Comparison of ENCODE assay signal across 21 cellular contexts in genomic region chr19:18197306-18197705, GRCh38. TPM values are rescaled to one million over a fixed set of nuclear protein-coding genes. Genes with fewer than 3 reads are reported as not detected.
DNase-seq lines count a peak whose midpoint lies in the region; ATAC-seq, FAIRE-seq and TF ChIP-seq lines count a peak whose summit lies in the region.
"Had no signal": no experiment of that assay in that cellular context is flagged by ENCODE, and none has a peak within 500 bp of the region (broad histone marks: within the 10 kb centered on the region; RNA-seq: fewer than 3 reads in every experiment).

No MANE protein-coding gene starts in this region.

- H4K91ac ChIP-seq in IMR-90 (ENCODE audit: insufficient read depth, low read depth, low read length) = no peak overlapping the region

- in situ Hi-C loops in IMR-90 (cut with MboI; ENCODE audit: low sequenced_read_pairs) = loop anchor here (5.0 to 10.0 kb wide), 3 partner anchors 45 to 217 kb away; partner anchors contain the start of genes LSM4 and SSBP4
- in situ Hi-C loops in K562 (cut with MboI) = no loop called here

- peaks cover 7 to 28% of the 10 kb centered on the region in 2 experiments for H3K79me1 ChIP-seq in IMR-90 (ENCODE audit: low read depth in 1 of 2, low read length in 2 of 2)

- no peak overlapping the region for H3K23ac ChIP-seq in IMR-90 (ENCODE audit: low read depth, low read length)

- TF ChIP-seq RAD21 in IMR-90 (IDR thresholded peaks at IDR 0.05; ENCODE audit: low read length) (no peak), K562 (CRISPR knock-in tag; conservative IDR thresholded peaks at IDR 0.05 in 1 of 2, IDR thresholded peaks at IDR 0.05 in 1 of 2) (no peak)

- CTCF ChIA-PET in IMR-90 (lab: Yijun Ruan, JAX) = no interaction called here
- CTCF ChIA-PET in K562 (lab: Yijun Ruan, JAX; ENCODE audit: low intra/inter-chr PET ratio) = no interaction called here

- H3K27ac ChIP-seq in IMR-90 (ENCODE audit: insufficient read depth, low read length) (no peak overlapping the region), K562 (ENCODE audit: extremely low read depth, low read depth, low read length) (no peak overlapping the region), osteoblast (ENCODE audit: low read depth, low read length) (no peak overlapping the region), aorta (ENCODE audit: low read depth in 1 of 2, low read length in 2 of 2) (no peak overlapping the region)
- H3K27ac ChIP-seq: BLaER1 treated with 17β-estradiol and CSF1 and Interleukin-3, amounts not matched to agents 10 nM and 100 nM; C4-2B had no signal

- H3K4ac ChIP-seq in IMR-90 (ENCODE audit: low read depth, low read length) = no peak overlapping the region

- H4K5ac ChIP-seq in IMR-90 (ENCODE audit: low read depth, low read length) = no peak overlapping the region

- H3K9me1 ChIP-seq in IMR-90 (ENCODE audit: insufficient read depth, low read length) = peaks cover 8% of the 10 kb centered on the region; the same call in 1 of the 2 replicates
- H3K9me1 ChIP-seq in K562 (ENCODE audit: control insufficient read depth, insufficient read depth, low read length) = no peaks in the 10 kb centered on the region

- H2AK5ac ChIP-seq in IMR-90 (ENCODE audit: low read depth, low read length) = no peak overlapping the region

- H2BK5ac ChIP-seq in IMR-90 (ENCODE audit: low read depth, low read length, poor library complexity, severe bottlenecking) = no peak overlapping the region

- H2BK20ac ChIP-seq in IMR-90 (ENCODE audit: low read depth, low read length) = no peak overlapping the region

- H3K14ac ChIP-seq in IMR-90 (replicated peaks; ENCODE audit: low read depth, low read length) = no peak overlapping the region

- dilution Hi-C loops in IMR-90 (cut with HindIII; ENCODE audit: low sequenced_read_pairs, unreplicated experiment) = no loop called here

- DNase-seq in IMR-90 = no peak
- DNase-seq in K562 (ENCODE audit: extremely low read depth in 1 of 4, low spot score in 3 of 4) = no peak
- DNase-seq in osteoblast (ENCODE audit: insufficient read length, low spot score, missing footprints) = peak; percentile 18
- no peak for DNase-seq in left lobe of liver (ENCODE audit: low spot score)
- no peak for DNase-seq in aorta
- DNase-seq: 8988T; ACHN; Caco-2; Calu3; CD4-positive, alpha-beta T cell; CD8-positive, alpha-beta T cell; DMS79 treated with DMSO at 0.1 percent for 48 hours; GF-D8 had no signal

- H3K9ac ChIP-seq in IMR-90 (ENCODE audit: low read depth, low read length) (no peak overlapping the region), K562 (ENCODE audit: insufficient read depth in 1 of 2, low read depth in 2 of 2, low read length in 2 of 2) (0 out of 4 replicates have a peak overlapping the region, but pooled peaks of 1 of the 2 experiments have one; percentile 4)

- H3K4me3 ChIP-seq in IMR-90 (ENCODE audit: insufficient read depth, low read depth, low read length) = no peak overlapping the region
- H3K4me3 ChIP-seq in K562 = no peak overlapping the region
- H3K4me3 ChIP-seq in osteoblast (ENCODE audit: insufficient read depth, low read length) = no peak overlapping the region
- no peak overlapping the region for H3K4me3 ChIP-seq in aorta (ENCODE audit: low read length in 2 of 2)
- H3K4me3 ChIP-seq: BLaER1 treated with 17β-estradiol and CSF1 and Interleukin-3, amounts not matched to agents 10 nM and 100 nM had no signal

- no peak for TF ChIP-seq POLR2A in IMR-90 (IDR thresholded peaks at IDR 0.05; ENCODE audit: low read depth, low read length)
- TF ChIP-seq POLR2A in K562 (conservative IDR thresholded peaks at IDR 0.05) = no peak

- H3K4me2 ChIP-seq in IMR-90 (ENCODE audit: low read depth, low read length) (no peak overlapping the region), K562 (ENCODE audit: insufficient read depth, low read length) (no peak overlapping the region), osteoblast (ENCODE audit: insufficient read depth, low read length) (no peak overlapping the region)
- H3K4me2 ChIP-seq: BLaER1 treated with 17β-estradiol and CSF1 and Interleukin-3, amounts not matched to agents 10 nM and 100 nM had no signal

- POLR2A ChIA-PET in IMR-90 (lab: Charles Lee; ENCODE audit: unreplicated experiment) (interaction anchor here (0.7 kb wide), 1 partner anchor 11 kb away, joined by 4 read pairs; no protein-coding TSS in a partner anchor), K562 (lab: Yijun Ruan, JAX) (interaction anchor here (0.6 kb wide), 1 partner anchor 37 kb away, joined by 3 read pairs; no protein-coding TSS in a partner anchor)

- H4K8ac ChIP-seq in IMR-90 (ENCODE audit: low read depth in 2 of 2, low read length in 2 of 2) = no peak overlapping the region

- peaks cover 8% of the 10 kb centered on the region for H3K4me1 ChIP-seq in IMR-90 (ENCODE audit: control insufficient read depth, insufficient read depth, low read length)
- H3K4me1 ChIP-seq in K562 (replicated peaks in 1 of 2; ENCODE audit: control insufficient read depth in 2 of 2, insufficient read depth in 2 of 2, low read length in 2 of 2) = peaks cover 14 to 42% of the 10 kb centered on the region in 2 experiments; a peak in 4 of 5 replicates
- H3K4me1 ChIP-seq in osteoblast (ENCODE audit: insufficient read depth, low read length) = peaks cover 15% of the 10 kb centered on the region
- no peaks in the 10 kb centered on the region for H3K4me1 ChIP-seq in aorta (ENCODE audit: control insufficient read depth in 1 of 2, insufficient read depth in 2 of 2, low read length in 2 of 2)

- no peak overlapping the region for H3K18ac ChIP-seq in IMR-90 (ENCODE audit: low read depth, low read length)

- no peak for ATAC-seq in IMR-90 (ENCODE audit: low read depth)
- no peak for ATAC-seq in K562
- no peak for ATAC-seq in GM18909 (IDR thresholded peaks at IDR 0.05; ENCODE audit: poor library complexity, unreplicated experiment)
- no peak for ATAC-seq in left lobe of liver
- ATAC-seq in aorta (ENCODE audit: low FRiP score) = no peak
- ATAC-seq: CD8-positive, alpha-beta T cell had no signal

- TF ChIP-seq CTCF in IMR-90 (conservative IDR thresholded peaks at IDR 0.05; ENCODE audit: low read depth, low read length) (no peak), K562 (IDR thresholded peaks at IDR 0.05 in 2 of 3, conservative IDR thresholded peaks at IDR 0.05 in 1 of 3; ENCODE audit: insufficient read depth in 2 of 3, low read depth in 1 of 3, low read length in 3 of 3) (no peak), osteoblast (IDR thresholded peaks at IDR 0.05; ENCODE audit: extremely low read depth, low read depth, low read length) (no peak)

- H3K79me2 ChIP-seq in K562 (ENCODE audit: control insufficient read depth, insufficient read depth, low read length) (peaks cover 22% of the 10 kb centered on the region), osteoblast (ENCODE audit: insufficient read depth, low read length) (peaks cover 6% of the 10 kb centered on the region)

- no peak overlapping the region for H2BK15ac ChIP-seq in IMR-90 (ENCODE audit: low read depth, low read length)

- FAIRE-seq in K562 (lab: Jason Lieb, UNC) = no peak
- FAIRE-seq: A204.1, D721Med, G401.6, GM12891 had no signal

- BruUV-seq in IMR-90 (replicated peaks; lab: Mats Ljungman, UMichigan) (no TSS peak), K562 (replicated peaks; lab: Mats Ljungman, UMichigan) (no TSS peak)

- no peaks in the 10 kb centered on the region for H3K9me3 ChIP-seq in IMR-90 (ENCODE audit: control insufficient read depth, insufficient read depth, low read length)
- H3K9me3 ChIP-seq in K562 (replicated peaks; ENCODE audit: control insufficient read depth, insufficient read depth, low read depth, low read length) = no peaks in the 10 kb centered on the region
- no peaks in the 10 kb centered on the region for H3K9me3 ChIP-seq in osteoblast (ENCODE audit: low read depth, low read length)
- H3K9me3 ChIP-seq in aorta (ENCODE audit: control insufficient read depth, low read length) = no peaks in the 10 kb centered on the region
- H3K9me3 ChIP-seq: BLaER1 treated with 17β-estradiol and CSF1 and Interleukin-3, amounts not matched to agents 10 nM and 100 nM; Caco-2 had no signal

- no peaks in the 10 kb centered on the region for H3K27me3 ChIP-seq in IMR-90 (ENCODE audit: control insufficient read depth, insufficient read depth, low read length)
- H3K27me3 ChIP-seq in K562 (ENCODE audit: control insufficient read depth in 2 of 2, insufficient read depth in 2 of 2, low read length in 2 of 2) = no peaks in the 10 kb centered on the region
- no peaks in the 10 kb centered on the region for H3K27me3 ChIP-seq in osteoblast (ENCODE audit: insufficient read depth, low read length)
- H3K27me3 ChIP-seq in aorta (ENCODE audit: control insufficient read depth in 1 of 2, insufficient read depth in 2 of 2, low read length in 1 of 2) = no peaks in the 10 kb centered on the region
- H3K27me3 ChIP-seq: BLaER1 treated with 17β-estradiol and CSF1 and Interleukin-3, amounts not matched to agents 10 nM and 100 nM had no signal

- H2BK120ac ChIP-seq in IMR-90 (ENCODE audit: low read depth, low read length) = no peak overlapping the region

- no peak overlapping the region for H3K56ac ChIP-seq in IMR-90 (ENCODE audit: extremely low read depth, insufficient read depth, low read length)

- peak overlapping the region; percentile 70 for H2AK9ac ChIP-seq in IMR-90 (replicated peaks; ENCODE audit: low read depth, low read length, poor library complexity)

- no peak for TF ChIP-seq EP300 in K562 (IDR thresholded peaks at IDR 0.05; ENCODE audit: low read length)

- WGBS in IMR-90 (ENCODE audit: extremely low coverage in 2 of 2, insufficient read length in 1 of 2), 2 experiments = 93% methylated on average over 14 of the region's 18 CpGs; no CpG with 5 or more reads in 1 of the 2 experiments
- WGBS in K562 (ENCODE audit: insufficient coverage, low coverage, missing lambda C conversion rate) = 91% methylated on average over 15 of the region's 18 CpGs
- WGBS in aorta, 2 donors = 89% methylated on average over 18 of the region's 18 CpGs

- peaks cover 31% of the 10 kb centered on the region for H3K36me3 ChIP-seq in IMR-90 (ENCODE audit: control insufficient read depth, insufficient read depth, low read length)
- H3K36me3 ChIP-seq in K562 (ENCODE audit: control insufficient read depth, insufficient read depth, low read length) = peaks cover 61% of the 10 kb centered on the region; the same call in 2 of the 3 replicates
- peaks cover 18% of the 10 kb centered on the region for H3K36me3 ChIP-seq in osteoblast (ENCODE audit: insufficient read depth, low read length)
- no peaks in the 10 kb centered on the region for H3K36me3 ChIP-seq in aorta (ENCODE audit: control insufficient read depth in 1 of 2, insufficient read depth in 2 of 2, low read length in 1 of 2)

- peaks cover 9% of the 10 kb centered on the region for H4K20me1 ChIP-seq in IMR-90 (ENCODE audit: insufficient read depth, low read length)
- peaks cover 6% of the 10 kb centered on the region; the same call in 1 of the 2 replicates for H4K20me1 ChIP-seq in K562 (replicated peaks; ENCODE audit: control insufficient read depth, insufficient read depth, low read length)
- peaks cover 2% of the 10 kb centered on the region for H4K20me1 ChIP-seq in osteoblast (ENCODE audit: insufficient read depth, low read length)

- intact Hi-C loops in IMR-90 (cut with micrococcal nuclease) (no loop called here), K562 (cut with micrococcal nuclease) (no loop called here), aorta (cut with DNase I) (no loop called here)

- H2AFZ ChIP-seq in IMR-90 (replicated peaks; ENCODE audit: low read length, poor library complexity) (no peak overlapping the region), K562 (ENCODE audit: low read depth, low read length) (no peak overlapping the region), osteoblast (ENCODE audit: low read length) (no peak overlapping the region)

RNA-seq across cellular contexts. Expression of gene MPV17L2, which starts 4.3 kb away (rescaled TPM):
- total RNA-seq in IMR-90 (2012; rRNA removed) (7.2 TPM in 2 replicates), K562 (2014; rRNA removed) (37.8 and 54.6 TPM in 2 replicates), K562 (2014; rRNA removed; fragmentation: Illumina TruSeq; extraction: Trizol) (11.7 and 21.1 TPM in 2 replicates), K562 (2015; rRNA removed; fragmentation: Illumina TruSeq; extraction: Trizol) (27.8 and 28.5 TPM in 2 replicates), K562 (2021) (31.7 and 33.8 TPM in 2 replicates), osteoblast (8.3 and 9.4 TPM in 2 replicates), left lobe of liver (8.6 TPM), aorta (1 to 10 TPM; 5.7 to 6.2 TPM)
- polyA plus RNA-seq in IMR-90 (2012; rRNA removed) (19.5 and 22.5 TPM in 2 replicates), K562 (2011; rRNA removed) (28.4 and 49.3 TPM in 2 replicates), K562 (2014; fragmentation: Illumina TruSeq; extraction: Trizol) (60.2 and 60.9 TPM in 2 replicates), K562 (2014; fragmentation: Nextera tagmentation; extraction: Ambion mirVana) (10 to 100 TPM; 10.6 to 11.0 TPM), K562 (2014; rRNA removed) (60.0 and 67.1 TPM in 2 replicates), aorta (10 to 100 TPM in 1 of 2 donors, 1 to 10 TPM in 1; 6.1 to 12.2 TPM)
- 17.4 and 27.3 TPM in 2 replicates for polyA plus RNA-seq in IMR-90 (2012; cell fraction: cytosol; rRNA removed)
- 3.9 and 10.3 TPM in 2 replicates for polyA plus RNA-seq in IMR-90 (2012; cell fraction: nucleus; rRNA removed; ENCODE audit: low replicate concordance)
- total RNA-seq in K562 (2011; cell fraction: chromatin; rRNA removed; ENCODE audit: low replicate concordance) = 8.8 and 30.9 TPM in 2 replicates
- total RNA-seq in K562 (2011; cell fraction: nucleolus; rRNA removed) = 42.9 and 46.5 TPM in 2 replicates
- total RNA-seq in K562 (2011; cell fraction: nucleoplasm; rRNA removed) = 23.2 and 24.7 TPM in 2 replicates
- polyA plus RNA-seq in K562 (2011; cell fraction: cytosol; rRNA removed) = 61.2 and 112 TPM in 2 replicates
- 20.0 and 27.3 TPM in 2 replicates for polyA plus RNA-seq in K562 (2011; cell fraction: nucleus; rRNA removed)
- polyA plus RNA-seq in K562 (2012) = 30.6 and 34.2 TPM in 2 replicates
- polyA minus RNA-seq in K562 (2011; rRNA and poly(A)+ RNA removed) = 14.7 and 21.0 TPM in 2 replicates
- 13.2 and 21.0 TPM in 2 replicates for polyA minus RNA-seq in K562 (2011; cell fraction: cytosol; rRNA and poly(A)+ RNA removed)
- polyA minus RNA-seq in K562 (2011; cell fraction: nucleus; rRNA and poly(A)+ RNA removed) = 10.2 and 11.6 TPM in 2 replicates

RNA-seq across cellular contexts. Expression of gene RAB3A, which starts 6.5 kb away (rescaled TPM):
- total RNA-seq in IMR-90 (2012; rRNA removed) = 2.8 and 3.0 TPM in 2 replicates
- polyA plus RNA-seq in IMR-90 (2012; rRNA removed) = 13.4 and 13.6 TPM in 2 replicates
- 8.6 and 29.3 TPM in 2 replicates for polyA plus RNA-seq in IMR-90 (2012; cell fraction: cytosol; rRNA removed)
- 35.0 and 55.7 TPM in 2 replicates for polyA plus RNA-seq in IMR-90 (2012; cell fraction: nucleus; rRNA removed; ENCODE audit: low replicate concordance)
- total RNA-seq in K562 (2011; cell fraction: chromatin; rRNA removed; ENCODE audit: low replicate concordance) = 10.4 and 16.2 TPM in 2 replicates
- 8.7 and 9.3 TPM in 2 replicates for total RNA-seq in K562 (2011; cell fraction: nucleolus; rRNA removed)
- 7.6 and 8.3 TPM in 2 replicates for total RNA-seq in K562 (2011; cell fraction: nucleoplasm; rRNA removed)
- 0.86 and 2.5 TPM in 2 replicates for total RNA-seq in K562 (2014; rRNA removed)
- total RNA-seq in K562 (2014; rRNA removed; fragmentation: Illumina TruSeq; extraction: Trizol) = 0.26 and 0.69 TPM in 2 replicates
- total RNA-seq in K562 (2015; rRNA removed; fragmentation: Illumina TruSeq; extraction: Trizol) = 1.6 and 1.7 TPM in 2 replicates
- total RNA-seq in K562 (2021) = 3.7 and 5.1 TPM in 2 replicates
- polyA plus RNA-seq in K562 (2011; rRNA removed) = 0.84 and 2.9 TPM in 2 replicates
- 1.7 and 3.2 TPM in 2 replicates for polyA plus RNA-seq in K562 (2011; cell fraction: cytosol; rRNA removed)
- 4.7 and 6.5 TPM in 2 replicates for polyA plus RNA-seq in K562 (2011; cell fraction: nucleus; rRNA removed)
- polyA plus RNA-seq in K562 (2012) = 1.5 and 2.0 TPM in 2 replicates
- polyA plus RNA-seq in K562 (2014; fragmentation: Illumina TruSeq; extraction: Trizol) = 1.9 and 2.8 TPM in 2 replicates
- polyA plus RNA-seq in K562 (2014; fragmentation: Nextera tagmentation; extraction: Ambion mirVana) = under 1 TPM in 1 of 2 experiments, not detected in 1; 0.17 TPM
- 0.94 and 1.00 TPM in 2 replicates for polyA plus RNA-seq in K562 (2014; rRNA removed)
- 6.4 and 9.5 TPM in 2 replicates for polyA minus RNA-seq in K562 (2011; rRNA and poly(A)+ RNA removed)
- 5.4 and 7.2 TPM in 2 replicates for polyA minus RNA-seq in K562 (2011; cell fraction: cytosol; rRNA and poly(A)+ RNA removed)
- polyA minus RNA-seq in K562 (2011; cell fraction: nucleus; rRNA and poly(A)+ RNA removed) = 3.9 and 8.4 TPM in 2 replicates
- total RNA-seq in osteoblast = 0.72 and 1.8 TPM in 2 replicates
- total RNA-seq in left lobe of liver = 2.1 TPM
- total RNA-seq in aorta = 1 to 10 TPM; 3.4 to 3.8 TPM
- 1 to 10 TPM; 2.1 to 2.6 TPM for polyA plus RNA-seq in aorta

RNA-seq across cellular contexts. Expression of gene IFI30, which starts 23.7 kb away (rescaled TPM):
- 1.1 and 2.3 TPM in 2 replicates for total RNA-seq in IMR-90 (2012; rRNA removed)
- polyA plus RNA-seq in IMR-90 (2012; rRNA removed) = 2.3 and 4.0 TPM in 2 replicates
- 3.1 TPM in 1 of 2 replicates, not detected in the other for polyA plus RNA-seq in IMR-90 (2012; cell fraction: cytosol; rRNA removed)
- 1.6 and 2.1 TPM in 2 replicates for polyA plus RNA-seq in IMR-90 (2012; cell fraction: nucleus; rRNA removed; ENCODE audit: low replicate concordance)
- 38.5 and 88.6 TPM in 2 replicates for total RNA-seq in K562 (2011; cell fraction: chromatin; rRNA removed; ENCODE audit: low replicate concordance)
- total RNA-seq in K562 (2011; cell fraction: nucleolus; rRNA removed) = 187 and 195 TPM in 2 replicates
- 104 and 132 TPM in 2 replicates for total RNA-seq in K562 (2011; cell fraction: nucleoplasm; rRNA removed)
- 109 and 168 TPM in 2 replicates for total RNA-seq in K562 (2014; rRNA removed)
- total RNA-seq in K562 (2014; rRNA removed; fragmentation: Illumina TruSeq; extraction: Trizol) = 56.6 and 63.7 TPM in 2 replicates
- 74.3 and 78.9 TPM in 2 replicates for total RNA-seq in K562 (2015; rRNA removed; fragmentation: Illumina TruSeq; extraction: Trizol)
- 103 and 119 TPM in 2 replicates for total RNA-seq in K562 (2021)
- polyA plus RNA-seq in K562 (2011; rRNA removed) = 68.3 and 111 TPM in 2 replicates
- 119 and 287 TPM in 2 replicates for polyA plus RNA-seq in K562 (2011; cell fraction: cytosol; rRNA removed)
- polyA plus RNA-seq in K562 (2011; cell fraction: nucleus; rRNA removed) = 39.3 and 70.8 TPM in 2 replicates
- 58.1 and 113 TPM in 2 replicates for polyA plus RNA-seq in K562 (2012)
- polyA plus RNA-seq in K562 (2014; fragmentation: Illumina TruSeq; extraction: Trizol) = 108 and 148 TPM in 2 replicates
- 100 to 1,000 TPM; 343 to 430 TPM for polyA plus RNA-seq in K562 (2014; fragmentation: Nextera tagmentation; extraction: Ambion mirVana)
- 129 and 166 TPM in 2 replicates for polyA plus RNA-seq in K562 (2014; rRNA removed)
- 52.6 and 94.8 TPM in 2 replicates for polyA minus RNA-seq in K562 (2011; rRNA and poly(A)+ RNA removed)
- polyA minus RNA-seq in K562 (2011; cell fraction: cytosol; rRNA and poly(A)+ RNA removed) = 53.2 and 63.4 TPM in 2 replicates
- polyA minus RNA-seq in K562 (2011; cell fraction: nucleus; rRNA and poly(A)+ RNA removed) = 10.0 and 11.3 TPM in 2 replicates
- 110 and 126 TPM in 2 replicates for total RNA-seq in osteoblast
- 57.6 TPM for total RNA-seq in left lobe of liver
- total RNA-seq in aorta = 10 to 100 TPM; 85.2 to 92.7 TPM
- polyA plus RNA-seq in aorta = 100 to 1,000 TPM in 1 of 2 donors, 10 to 100 TPM in 1; 35.0 to 107 TPM
- total RNA-seq: A673 had no signal

RNA-seq across cellular contexts. Expression of gene PDE4C, which starts 28.9 kb away (rescaled TPM):
- total RNA-seq in IMR-90 (2012; rRNA removed) (0.18 TPM in 1 of 2 replicates, not detected in the other), K562 (2014; rRNA removed) (0.16 and 0.91 TPM in 2 replicates), K562 (2014; rRNA removed; fragmentation: Illumina TruSeq; extraction: Trizol) (0.11 and 0.29 TPM in 2 replicates), K562 (2015; rRNA removed; fragmentation: Illumina TruSeq; extraction: Trizol) (not detected in 2 replicates), K562 (2021) (0.29 and 0.45 TPM in 2 replicates), osteoblast (under 0.01 TPM in 1 of 2 replicates, not detected in the other), left lobe of liver (0.60 TPM), aorta (1 to 10 TPM; 1.7 to 2.3 TPM)
- polyA plus RNA-seq in IMR-90 (2012; rRNA removed) (0.22 and 0.24 TPM in 2 replicates), K562 (2011; rRNA removed) (0.60 and 0.81 TPM in 2 replicates), K562 (2014; fragmentation: Illumina TruSeq; extraction: Trizol) (0.06 and 0.24 TPM in 2 replicates), K562 (2014; fragmentation: Nextera tagmentation; extraction: Ambion mirVana) (under 1 TPM; 0.04 to 0.08 TPM), K562 (2014; rRNA removed) (0.81 and 0.89 TPM in 2 replicates), aorta (under 1 TPM; 0.03 to 0.25 TPM)
- polyA plus RNA-seq in IMR-90 (2012; cell fraction: cytosol; rRNA removed) = 0.30 and 0.40 TPM in 2 replicates
- 3.4 and 5.3 TPM in 2 replicates for polyA plus RNA-seq in IMR-90 (2012; cell fraction: nucleus; rRNA removed; ENCODE audit: low replicate concordance)
- total RNA-seq in K562 (2011; cell fraction: chromatin; rRNA removed; ENCODE audit: low replicate concordance) = 1.9 and 5.1 TPM in 2 replicates
- total RNA-seq in K562 (2011; cell fraction: nucleolus; rRNA removed) = 2.2 and 3.0 TPM in 2 replicates
- total RNA-seq in K562 (2011; cell fraction: nucleoplasm; rRNA removed) = 1.3 and 1.6 TPM in 2 replicates
- polyA plus RNA-seq in K562 (2011; cell fraction: cytosol; rRNA removed) = 0.83 and 0.88 TPM in 2 replicates
- polyA plus RNA-seq in K562 (2011; cell fraction: nucleus; rRNA removed) = 4.1 and 6.8 TPM in 2 replicates
- 0.17 and 0.22 TPM in 2 replicates for polyA plus RNA-seq in K562 (2012)
- polyA minus RNA-seq in K562 (2011; rRNA and poly(A)+ RNA removed) = 0.18 TPM in 1 of 2 replicates, not detected in the other
- 0.86 TPM in 1 of 2 replicates, not detected in the other for polyA minus RNA-seq in K562 (2011; cell fraction: cytosol; rRNA and poly(A)+ RNA removed)
- polyA minus RNA-seq in K562 (2011; cell fraction: nucleus; rRNA and poly(A)+ RNA removed) = 1.1 and 1.8 TPM in 2 replicates
- total RNA-seq: A673; CD4-positive, alpha-beta T cell had no signal

RNA-seq across cellular contexts. Expression of gene PIK3R2, which starts 44.3 kb away (rescaled TPM):
- total RNA-seq in IMR-90 (2012; rRNA removed) (8.9 and 12.2 TPM in 2 replicates), K562 (2014; rRNA removed) (10.8 and 15.3 TPM in 2 replicates), K562 (2014; rRNA removed; fragmentation: Illumina TruSeq; extraction: Trizol) (3.3 and 4.7 TPM in 2 replicates), K562 (2015; rRNA removed; fragmentation: Illumina TruSeq; extraction: Trizol) (6.6 and 6.8 TPM in 2 replicates), K562 (2021) (37.9 and 41.2 TPM in 2 replicates), osteoblast (25.7 and 28.0 TPM in 2 replicates), left lobe of liver (14.8 TPM), aorta (10 to 100 TPM; 14.1 to 21.8 TPM)
- polyA plus RNA-seq in IMR-90 (2012; rRNA removed) (25.1 and 27.7 TPM in 2 replicates), K562 (2011; rRNA removed) (5.3 and 7.8 TPM in 2 replicates), K562 (2014; fragmentation: Illumina TruSeq; extraction: Trizol) (1.5 and 1.6 TPM in 2 replicates), K562 (2014; fragmentation: Nextera tagmentation; extraction: Ambion mirVana) (under 1 TPM; 0.39 to 0.65 TPM), K562 (2014; rRNA removed) (6.1 and 14.0 TPM in 2 replicates), aorta (1 to 10 TPM; 1.8 to 5.1 TPM)
- polyA plus RNA-seq in IMR-90 (2012; cell fraction: cytosol; rRNA removed) = 2.4 and 27.9 TPM in 2 replicates
- 33.3 and 53.0 TPM in 2 replicates for polyA plus RNA-seq in IMR-90 (2012; cell fraction: nucleus; rRNA removed; ENCODE audit: low replicate concordance)
- total RNA-seq in K562 (2011; cell fraction: chromatin; rRNA removed; ENCODE audit: low replicate concordance) = 17.4 and 45.8 TPM in 2 replicates
- 15.9 and 22.2 TPM in 2 replicates for total RNA-seq in K562 (2011; cell fraction: nucleolus; rRNA removed)
- 10.8 and 13.3 TPM in 2 replicates for total RNA-seq in K562 (2011; cell fraction: nucleoplasm; rRNA removed)
- 5.8 and 9.6 TPM in 2 replicates for polyA plus RNA-seq in K562 (2011; cell fraction: cytosol; rRNA removed)
- 15.7 and 21.7 TPM in 2 replicates for polyA plus RNA-seq in K562 (2011; cell fraction: nucleus; rRNA removed)
- 16.2 and 18.1 TPM in 2 replicates for polyA plus RNA-seq in K562 (2012)
- polyA minus RNA-seq in K562 (2011; rRNA and poly(A)+ RNA removed) = 4.9 and 5.2 TPM in 2 replicates
- polyA minus RNA-seq in K562 (2011; cell fraction: cytosol; rRNA and poly(A)+ RNA removed) = 19.0 and 26.3 TPM in 2 replicates
- polyA minus RNA-seq in K562 (2011; cell fraction: nucleus; rRNA and poly(A)+ RNA removed) = 5.9 and 12.0 TPM in 2 replicates

Comparison
In these comparisons a context has a peak if more than half of its experiments do, and no peak if none do; other contexts are left out.
1. RNA of gene IFI30, which starts 23.7 kb away (total RNA-seq): 110 to 126 TPM in osteoblast, 38.5 to 195 TPM in K562, 85.2 to 92.7 TPM in aorta and 57.6 TPM in left lobe of liver (single experiment); 1.1 to 2.3 TPM in IMR-90; every median in the first group is over 10 times any median in the second.